19 cellular contexts compared by ENCODE assay signal in genomic region chr17:4109424-4109823, GRCh38. TPM values are rescaled to one million over a fixed set of nuclear protein-coding genes. Genes with fewer than 3 reads are reported as not detected.
DNase-seq lines count a peak whose midpoint lies in the region; ATAC-seq, FAIRE-seq and TF ChIP-seq lines count a peak whose summit lies in the region.
"Had no signal": no experiment of that assay in that cellular context is flagged by ENCODE, and none has a peak within 500 bp of the region (broad histone marks: within the 10 kb centered on the region; RNA-seq: fewer than 3 reads in every experiment).

No MANE protein-coding gene starts in this region.

- peaks cover 53% of the 10 kb centered on the region for H3K36me3 ChIP-seq in CD8-positive, alpha-beta memory T cell (ENCODE audit: insufficient read depth, low read length)
- peaks cover 40% of the 10 kb centered on the region for H3K36me3 ChIP-seq in PC-9 (ENCODE audit: low read depth)
- peaks cover 20% of the 10 kb centered on the region for H3K36me3 ChIP-seq in bronchial epithelial cell (ENCODE audit: control insufficient read depth, insufficient read depth, low read length)
- peaks cover 27 to 89% (median 32%) of the 10 kb centered on the region in 3 experiments for H3K36me3 ChIP-seq in naive thymus-derived CD4-positive, alpha-beta T cell (ENCODE audit: control insufficient read depth in 2 of 3, insufficient read depth in 3 of 3, low read length in 3 of 3)

- peaks cover 26 to 34% (median 28%) of the 10 kb centered on the region in 3 donors for H3K4me1 Mint-ChIP-seq in CD8-positive, alpha-beta memory T cell
- peaks cover 6 to 29% (median 20%) of the 10 kb centered on the region in 7 donors for H3K4me1 Mint-ChIP-seq in naive thymus-derived CD4-positive, alpha-beta T cell
- H3K4me1 Mint-ChIP-seq: B cell had no signal

- no peak for DNase-seq in CD8-positive, alpha-beta memory T cell
- no peak for DNase-seq in PC-9
- DNase-seq in bronchial epithelial cell (ENCODE audit: low read depth) = no peak
- no peak for DNase-seq in naive thymus-derived CD4-positive, alpha-beta T cell
- no peak for DNase-seq in DMS 273 (lab: John Stamatoyannopoulos, UW; ENCODE audit: unreplicated experiment)
- no peak for DNase-seq in T1000 (lab: John Stamatoyannopoulos, UW)
- no peak for DNase-seq in NCI-H1436 treated with DMSO at 0.1 percent for 48 hours (lab: John Stamatoyannopoulos, UW)
- DNase-seq: DMS153; H7; NCI-H1092 treated with DMSO at 0.1 percent for 48 hours; stimulated activated CD4-positive, alpha-beta T cell treated with anti-CD3 and anti-CD28 coated beads, Interleukin-4, amount 100 ng/mL, for 24 hours had no signal

- no peak overlapping the region for H2AFZ ChIP-seq in PC-9

- intact Hi-C loops in PC-9 (cut with micrococcal nuclease; ENCODE audit: unreplicated experiment) = no loop called here
- intact Hi-C loops in naive thymus-derived CD4-positive, alpha-beta T cell (cut with micrococcal nuclease) = no loop called here

- TF ChIP-seq CTCF in PC-9 (conservative IDR thresholded peaks at IDR 0.05) (no peak), bronchial epithelial cell (IDR thresholded peaks at IDR 0.05; ENCODE audit: insufficient read depth, low read length, severe bottlenecking) (no peak)

- H3K4me2 ChIP-seq in PC-9 = no peak overlapping the region

- no TSS peak for BruUV-seq in PC-9 (replicated peaks; lab: Mats Ljungman, UMichigan)

- H3K9me3 ChIP-seq in CD8-positive, alpha-beta memory T cell (ENCODE audit: low read length) = no peaks in the 10 kb centered on the region
- no peaks in the 10 kb centered on the region for H3K9me3 ChIP-seq in PC-9 (ENCODE audit: insufficient read depth, low read depth)
- no peaks in the 10 kb centered on the region for H3K9me3 ChIP-seq in naive thymus-derived CD4-positive, alpha-beta T cell (ENCODE audit: control insufficient read depth in 2 of 3, low read length in 3 of 3)
- H3K9me3 ChIP-seq: testis had no signal

- no peaks in the 10 kb centered on the region for H4K20me1 ChIP-seq in PC-9 (ENCODE audit: insufficient read depth)

- peak overlapping the region; percentile 14 to 91 (median 80) for H3K27ac Mint-ChIP-seq in CD8-positive, alpha-beta memory T cell
- peak overlapping the region; percentile 0 to 68 (median 58) for H3K27ac Mint-ChIP-seq in naive thymus-derived CD4-positive, alpha-beta T cell
- H3K27ac Mint-ChIP-seq: B cell had no signal

- H3K27me3 ChIP-seq in CD8-positive, alpha-beta memory T cell (ENCODE audit: insufficient read depth, low read length, poor library complexity, severe bottlenecking) = no peaks in the 10 kb centered on the region
- no peaks in the 10 kb centered on the region for H3K27me3 ChIP-seq in PC-9 (ENCODE audit: insufficient read depth, low read depth)
- no peaks in the 10 kb centered on the region for H3K27me3 ChIP-seq in bronchial epithelial cell (ENCODE audit: control insufficient read depth, insufficient read depth, low read length)
- H3K27me3 ChIP-seq in naive thymus-derived CD4-positive, alpha-beta T cell (ENCODE audit: control insufficient read depth in 2 of 2, insufficient read depth in 2 of 2, low read length in 2 of 2) = no peaks in the 10 kb centered on the region
- H3K27me3 ChIP-seq: testis had no signal

- H3K9me3 Mint-ChIP-seq in CD8-positive, alpha-beta memory T cell = no peaks in the 10 kb centered on the region
- H3K9me3 Mint-ChIP-seq in naive thymus-derived CD4-positive, alpha-beta T cell = no peaks in the 10 kb centered on the region
- H3K9me3 Mint-ChIP-seq: natural killer cell treated with Interleukin-12 subunit alpha and Interleukin-12 subunit beta and Interleukin-15 and Interleukin-18, amount 100 ng/mL, for 72 hours had no signal

- CTCF ChIA-PET in CD8-positive, alpha-beta memory T cell (lab: Charles Lee) = no interaction called here
- CTCF ChIA-PET in PC-9 (lab: Charles Lee) = no interaction called here
- CTCF ChIA-PET in naive thymus-derived CD4-positive, alpha-beta T cell (lab: Charles Lee) = no interaction called here

- no peaks in the 10 kb centered on the region for H3K79me2 ChIP-seq in PC-9 (ENCODE audit: low read depth)

- FAIRE-seq in bronchial epithelial cell (lab: Jason Lieb, UNC) = peak; percentile 50
- FAIRE-seq: RCC 7860, TTC549 had no signal

- ATAC-seq in naive thymus-derived CD4-positive, alpha-beta T cell = no peak
- ATAC-seq: esophagus mucosa; natural killer cell treated with Interleukin-12 subunit alpha and Interleukin-12 subunit beta and Interleukin-15 and Interleukin-18, amount 100 ng/mL, for 72 hours had no signal

- peaks cover 5% of the 10 kb centered on the region for H3K4me1 ChIP-seq in CD8-positive, alpha-beta memory T cell (ENCODE audit: insufficient read depth, low read length)
- H3K4me1 ChIP-seq in PC-9 (replicated peaks; ENCODE audit: insufficient read depth) = peaks cover 18% of the 10 kb centered on the region
- H3K4me1 ChIP-seq in naive thymus-derived CD4-positive, alpha-beta T cell (ENCODE audit: control insufficient read depth in 2 of 2, insufficient read depth in 2 of 2, low read length in 2 of 2) = no peaks in the 10 kb centered on the region
- H3K4me1 ChIP-seq: testis had no signal

- H3K4me3 ChIP-seq in CD8-positive, alpha-beta memory T cell (ENCODE audit: low read length) = no peak overlapping the region
- H3K4me3 ChIP-seq in PC-9 (no peak overlapping the region), bronchial epithelial cell (ENCODE audit: low read depth, low read length) (no peak overlapping the region)
- no peak overlapping the region for H3K4me3 ChIP-seq in naive thymus-derived CD4-positive, alpha-beta T cell (ENCODE audit: low read length)
- H3K4me3 ChIP-seq: SK-N-MC, skin epidermis, testis had no signal

- no peak overlapping the region for H3K27ac ChIP-seq in CD8-positive, alpha-beta memory T cell (ENCODE audit: low read depth, low read length)
- H3K27ac ChIP-seq in PC-9 = peak overlapping the region; percentile 49; the same call in 1 of the 2 replicates
- H3K27ac ChIP-seq in naive thymus-derived CD4-positive, alpha-beta T cell (ENCODE audit: low read depth, low read length) = no peak overlapping the region
- H3K27ac ChIP-seq: SK-N-MC, testis had no signal

- no peaks in the 10 kb centered on the region for H3K9me2 ChIP-seq in PC-9 (ENCODE audit: insufficient read depth)

- H3K4me3 Mint-ChIP-seq in CD8-positive, alpha-beta memory T cell = peak overlapping the region in 4 of 7 donors; percentile 8 to 74 (median 42)
- no peak overlapping the region for H3K4me3 Mint-ChIP-seq in naive thymus-derived CD4-positive, alpha-beta T cell
- H3K4me3 Mint-ChIP-seq: B cell; natural killer cell treated with Interleukin-12 subunit alpha and Interleukin-12 subunit beta and Interleukin-15 and Interleukin-18, amount 100 ng/mL, for 72 hours had no signal

- H3F3A ChIP-seq in PC-9 (ENCODE audit: insufficient read depth, low read depth) = peaks cover 20% of the 10 kb centered on the region

- H3K27me3 Mint-ChIP-seq in CD8-positive, alpha-beta memory T cell = no peaks in the 10 kb centered on the region
- no peaks in the 10 kb centered on the region for H3K27me3 Mint-ChIP-seq in naive thymus-derived CD4-positive, alpha-beta T cell
- H3K27me3 Mint-ChIP-seq: B cell; natural killer cell treated with Interleukin-12 subunit alpha and Interleukin-12 subunit beta and Interleukin-15 and Interleukin-18, amount 100 ng/mL, for 72 hours had no signal

- POLR2A ChIA-PET in CD8-positive, alpha-beta memory T cell (lab: Charles Lee) = no interaction called here
- POLR2A ChIA-PET in PC-9 (lab: Charles Lee; ENCODE audit: unreplicated experiment) = interaction anchor here (0.5 kb wide), 1 partner anchor 409 kb away, joined by 3 read pairs; no protein-coding TSS in a partner anchor
- POLR2A ChIA-PET in naive thymus-derived CD4-positive, alpha-beta T cell (lab: Charles Lee) = interaction anchor here (0.7 to 1.9 kb wide), 2 partner anchors 34 to 69 kb away, joined by 4 to 6 read pairs; partner anchors contain the start of genes CYB5D2 and ZZEF1

- peaks cover 4 to 87% (median 34%) of the 10 kb centered on the region in 3 donors for H3K36me3 Mint-ChIP-seq in CD8-positive, alpha-beta memory T cell
- peaks cover 10 to 49% (median 24%) of the 10 kb centered on the region in 5 donors for H3K36me3 Mint-ChIP-seq in naive thymus-derived CD4-positive, alpha-beta T cell

RNA-seq across cellular contexts. Expression of gene ZZEF1, which starts 33.4 kb away (rescaled TPM):
- 10 to 100 TPM; 39.6 to 41.2 TPM for total RNA-seq in CD8-positive, alpha-beta memory T cell
- 8.2 TPM for polyA plus RNA-seq in CD8-positive, alpha-beta memory T cell
- total RNA-seq in PC-9 (2021) (39.5 and 42.9 TPM in 2 replicates), bronchial epithelial cell (17.1 and 19.7 TPM in 2 replicates)
- total RNA-seq in naive thymus-derived CD4-positive, alpha-beta T cell = 100 to 1,000 TPM in 1 of 5 experiments, 10 to 100 TPM in 4; 62.1 to 101 (median 97.4) TPM
- 10 to 100 TPM in 1 of 2 donors, 1 to 10 TPM in 1; 8.0 to 10.1 TPM for polyA plus RNA-seq in naive thymus-derived CD4-positive, alpha-beta T cell

RNA-seq across cellular contexts. Expression of gene CYB5D2, which starts 33.6 kb away (rescaled TPM):
- 10 to 100 TPM; 12.6 to 14.2 TPM for total RNA-seq in CD8-positive, alpha-beta memory T cell
- polyA plus RNA-seq in CD8-positive, alpha-beta memory T cell = 12.9 TPM
- total RNA-seq in PC-9 (2021) (40.5 and 52.4 TPM in 2 replicates), bronchial epithelial cell (12.9 and 13.3 TPM in 2 replicates)
- 10 to 100 TPM in 2 of 5 experiments, 1 to 10 TPM in 3; 6.5 to 11.4 (median 8.3) TPM for total RNA-seq in naive thymus-derived CD4-positive, alpha-beta T cell
- 10 to 100 TPM; 17.5 to 17.7 TPM for polyA plus RNA-seq in naive thymus-derived CD4-positive, alpha-beta T cell

Comparison
In these comparisons a context has a peak if more than half of its experiments do, and no peak if none do; other contexts are left out.
1. H3K4me3 Mint-ChIP-seq: peak in CD8-positive, alpha-beta memory T cell (4 of 7); none in naive thymus-derived CD4-positive, alpha-beta T cell (0 of 10).